Comparison of ENCODE assay signal across 35 cellular contexts in the genomic region with DNA sequence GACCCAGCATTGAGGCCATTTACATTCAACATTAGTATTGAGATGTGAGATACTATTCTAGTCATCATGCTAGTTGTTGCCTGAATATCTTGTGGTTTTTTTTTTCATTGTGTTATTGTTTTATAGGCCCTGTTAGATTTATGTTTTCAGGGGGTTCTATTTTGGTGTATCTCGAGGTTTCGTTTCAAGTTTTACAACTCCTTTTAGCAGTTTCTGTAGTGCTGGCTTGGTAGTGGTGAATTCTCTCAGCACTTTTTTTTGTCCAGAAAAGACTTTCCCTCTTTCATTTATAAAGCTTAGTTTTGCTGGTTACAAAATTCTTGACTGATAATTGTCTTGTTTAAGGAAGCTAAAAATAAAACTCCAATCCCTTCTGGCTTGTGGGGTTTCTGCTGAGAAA.
"Had no signal": no experiment of that assay in that cellular context is flagged by ENCODE, and none has a peak within 500 bp of the region (broad histone marks: within the 10 kb centered on the region; RNA-seq: fewer than 3 reads in every experiment).

No MANE protein-coding gene starts in this region.

- H3K36me3 ChIP-seq: MG63 had no signal

- DNase-seq: Karpas-422, Kasumi-1, MG63, MV-4-11, NCI-H1048, NCI-H1092, NCI-H1092 treated with DMSO at 0.1 percent for 48 hours, NCI-H1105, NCI-H1105 treated with DMSO at 0.1 percent for 48 hours, NCI-H1417, NCI-H1417 treated with DMSO at 0.1 percent for 48 hours, NCI-H1436, NCI-H1436 treated with DMSO at 0.1 percent for 48 hours, NCI-H146, NCI-H1694, NCI-H1694 treated with DMSO at 0.1 percent for 48 hours, NCI-H187, NCI-H187 treated with DMSO at 0.1 percent for 48 hours, NCI-H1930, NCI-H2029, NCI-H2029 treated with DMSO at 0.1 percent for 48 hours, NCI-H2081, NCI-H2081 treated with DMSO at 0.1 percent for 48 hours, NCI-H2107, NCI-H2171, NCI-H2171 treated with DMSO at 0.1 percent for 48 hours, NCI-H2227 treated with DMSO at 0.1 percent for 48 hours, NCI-H226, NCI-H345, NCI-H446, NCI-H446 treated with DMSO at 0.1 percent for 48 hours, NCI-H510A, NCI-H510A treated with DMSO at 0.1 percent for 48 hours, NCI-H524, NCI-H524 treated with DMSO at 0.1 percent for 48 hours had no signal

- H3K4me3 ChIP-seq: MG63 had no signal

- H3K9me3 ChIP-seq: MG63 had no signal

- H3K27me3 ChIP-seq: MG63 had no signal
